24 cellular contexts compared by ENCODE assay signal in genomic region chr14:48473944-48474343, GRCh38.
"Had no signal": no experiment of that assay in that cellular context is flagged by ENCODE, and none has a peak within 500 bp of the region (broad histone marks: within the 10 kb centered on the region; RNA-seq: fewer than 3 reads in every experiment).

No MANE protein-coding gene starts in this region.

- H3K9me3 ChIP-seq: colonic mucosa, esophagus squamous epithelium, gastrocnemius medialis had no signal

- H3K27ac Mint-ChIP-seq: dendritic cell treated with granulocyte-macrophage colony-stimulating factor and Interleukin-4, amounts not matched to agents 40 ng/mL and 50 ng/mL, for 4 days; effector memory CD8-positive, alpha-beta T cell; endodermal cell had no signal

- H3K36me3 ChIP-seq: colonic mucosa, esophagus squamous epithelium, gastrocnemius medialis, gastroesophageal sphincter, heart left ventricle, heart right ventricle had no signal

- H3K4me3 ChIP-seq: colonic mucosa, coronary artery, dorsolateral prefrontal cortex, esophagus squamous epithelium, gastrocnemius medialis, gastroesophageal sphincter, heart left ventricle, heart right ventricle had no signal

- H3K4me1 Mint-ChIP-seq: endodermal cell had no signal

- H3K27me3 Mint-ChIP-seq: dendritic cell treated with granulocyte-macrophage colony-stimulating factor and Interleukin-4, amounts not matched to agents 40 ng/mL and 50 ng/mL, for 4 days; effector memory CD8-positive, alpha-beta T cell had no signal

- H3K27ac ChIP-seq: colonic mucosa, coronary artery, dorsolateral prefrontal cortex, epithelial cell of prostate, esophagus squamous epithelium, foreskin keratinocyte, gastrocnemius medialis, gastroesophageal sphincter, heart left ventricle, heart right ventricle had no signal

- H3K4me1 ChIP-seq: colonic mucosa, esophagus squamous epithelium, foreskin keratinocyte, gastrocnemius medialis, gastroesophageal sphincter, heart left ventricle, heart right ventricle had no signal

- H3K27me3 ChIP-seq: colonic mucosa, dorsolateral prefrontal cortex, esophagus squamous epithelium, foreskin keratinocyte, gastrocnemius medialis, gastroesophageal sphincter, heart left ventricle, heart right ventricle had no signal

- ATAC-seq: effector memory CD8-positive, alpha-beta T cell; esophagus mucosa; foreskin keratinocyte; gastrocnemius medialis; gastroesophageal sphincter; heart left ventricle; heart right ventricle had no signal

- H3K4me3 Mint-ChIP-seq: dendritic cell treated with granulocyte-macrophage colony-stimulating factor and Interleukin-4, amounts not matched to agents 40 ng/mL and 50 ng/mL, for 4 days; effector memory CD8-positive, alpha-beta T cell; endodermal cell had no signal

- DNase-seq: colonic mucosa; cortex of kidney; dermis blood vessel endothelial cell; dorsolateral prefrontal cortex; effector CD4-positive, alpha-beta T cell; effector CD8-positive, alpha-beta T cell; effector memory CD4-positive, alpha-beta T cell; effector memory CD8-positive, alpha-beta T cell; endodermal cell; erythroblast; esophagus squamous epithelium; foreskin fibroblast; foreskin keratinocyte; foreskin melanocyte; gastrocnemius medialis; glutamatergic neuron; head of caudate nucleus; heart left ventricle; heart right ventricle had no signal
